Comparison of ENCODE assay signal across 15 cellular contexts in genomic region chr7:73463260-73463659, GRCh38. TPM values are rescaled to one million over a fixed set of nuclear protein-coding genes. Genes with fewer than 3 reads are reported as not detected.
DNase-seq lines count a peak whose midpoint lies in the region; ATAC-seq and TF ChIP-seq lines count a peak whose summit lies in the region.
"Had no signal": no experiment of that assay in that cellular context is flagged by ENCODE, and none has a peak within 500 bp of the region (broad histone marks: within the 10 kb centered on the region; RNA-seq: fewer than 3 reads in every experiment).

No MANE protein-coding gene starts in this region.

- POLR2A ChIA-PET in HEK293 (lab: Yijun Ruan, JAX) = interaction anchor here (0.7 kb wide), 1 partner anchor 126 kb away, joined by 4 read pairs; no protein-coding TSS in a partner anchor

- H3K4me3 ChIP-seq in HEK293 (ENCODE audit: low read depth, low read length) = no peak overlapping the region

- H3K18ac ChIP-seq in H9 (ENCODE audit: insufficient read length, low read depth, low read length) = no peak overlapping the region

- no peak overlapping the region for H2AFZ ChIP-seq in H9 (ENCODE audit: low read length)

- H2BK5ac ChIP-seq in H9 (ENCODE audit: insufficient read length, low read length) = no peak overlapping the region

- H3K9me3 ChIP-seq in HEK293 (ENCODE audit: control insufficient read depth, insufficient read depth, low read depth, low read length) (no peaks in the 10 kb centered on the region), H9 (ENCODE audit: control insufficient read depth, low read depth, low read length) (no peaks in the 10 kb centered on the region)

- peaks cover 97% of the 10 kb centered on the region for H3K36me3 Mint-ChIP-seq in activated T-cell treated with anti-CD3 and anti-CD28 coated beads, Interleukin-2, amount 50 U/mL, for 24 hours (ENCODE audit: low read depth)
- H3K36me3 Mint-ChIP-seq in glutamatergic neuron (ENCODE audit: unreplicated experiment) (no peaks in the 10 kb centered on the region), H9 (ENCODE audit: insufficient read depth in 1 of 3, low read depth in 3 of 3) (peaks cover 53 to 94% (median 93%) of the 10 kb centered on the region in 3 experiments; a peak in 6 of 7 replicates)

- H3K4me1 ChIP-seq in HEK293 (ENCODE audit: control insufficient read depth, insufficient read depth, low read length) (no peaks in the 10 kb centered on the region), H9 (ENCODE audit: insufficient read depth, low read length) (no peaks in the 10 kb centered on the region)

- H2BK120ac ChIP-seq in H9 (ENCODE audit: low read depth, low read length, poor library complexity, severe bottlenecking) = no peak overlapping the region

- no peak overlapping the region for H3K4me3 Mint-ChIP-seq in activated T-cell treated with anti-CD3 and anti-CD28 coated beads, Interleukin-2, amount 50 U/mL, for 24 hours
- H3K4me3 Mint-ChIP-seq in glutamatergic neuron (ENCODE audit: unreplicated experiment) (no peak overlapping the region), H9 (no peak overlapping the region)
- H3K4me3 Mint-ChIP-seq: CD4-positive, alpha-beta T cell had no signal

- H3K36me3 ChIP-seq in HEK293 (ENCODE audit: control insufficient read depth in 2 of 2, insufficient read depth in 1 of 2, low read length in 2 of 2) = peaks cover 83 to 99% of the 10 kb centered on the region in 2 experiments

- H3K79me2 ChIP-seq in H9 (ENCODE audit: insufficient read depth, low read length) = no peaks in the 10 kb centered on the region

- H3K27ac ChIP-seq in HEK293 (ENCODE audit: extremely low read depth, low read depth, low read length) (no peak overlapping the region), H9 (ENCODE audit: insufficient read length, low read depth, low read length) (no peak overlapping the region)

- no peak overlapping the region for H2BK15ac ChIP-seq in H9 (ENCODE audit: low read depth, low read length)

- no peak overlapping the region for H3K23ac ChIP-seq in H9 (ENCODE audit: insufficient read length, low read depth, low read length)

- no peaks in the 10 kb centered on the region for H3K9me3 Mint-ChIP-seq in activated T-cell treated with anti-CD3 and anti-CD28 coated beads, Interleukin-2, amount 50 U/mL, for 24 hours
- peaks cover 1% of the 10 kb centered on the region for H3K9me3 Mint-ChIP-seq in glutamatergic neuron (ENCODE audit: unreplicated experiment)
- H3K9me3 Mint-ChIP-seq in H9 = no peaks in the 10 kb centered on the region
- H3K9me3 Mint-ChIP-seq: CD4-positive, alpha-beta T cell had no signal

- H3K14ac ChIP-seq in H9 (ENCODE audit: insufficient read depth, low read length) = no peak overlapping the region

- WGBS in H9 (ENCODE audit: extremely low coverage, insufficient read length, low lambda C conversion rate) = no CpG with 5 or more reads among the region's 3 CpGs

- H2AK5ac ChIP-seq in H9 (ENCODE audit: insufficient read length, low read length) = no peak overlapping the region

- TF ChIP-seq CTCF in HEK293 (tag by site-specific recombination; IDR thresholded peaks at IDR 0.05) = no peak
- no peak for TF ChIP-seq CTCF in glutamatergic neuron (IDR thresholded peaks at IDR 0.05; ENCODE audit: partially characterized antibody, unreplicated experiment)
- no peak for TF ChIP-seq CTCF in H9 (conservative IDR thresholded peaks at IDR 0.05)

- H3K4ac ChIP-seq in H9 (ENCODE audit: low read depth, low read length) = no peak overlapping the region

- H4K91ac ChIP-seq in H9 (ENCODE audit: insufficient read length, low read depth, low read length) = no peak overlapping the region

- H3K9ac ChIP-seq in H9 (ENCODE audit: extremely low read depth, insufficient read length, low read length) = no peak overlapping the region

- no peak overlapping the region for H3T11ph ChIP-seq in H9 (ENCODE audit: low read length)

- H2BK12ac ChIP-seq in H9 (ENCODE audit: insufficient read length, low read depth, low read length) = no peak overlapping the region

- CTCF ChIA-PET in HEK293 (lab: Yijun Ruan, JAX) = interaction anchor here (2.5 kb wide), 1 partner anchor 11 kb away, joined by 18 read pairs; no protein-coding TSS in a partner anchor

- H3K27me3 Mint-ChIP-seq in activated T-cell treated with anti-CD3 and anti-CD28 coated beads, Interleukin-2, amount 50 U/mL, for 24 hours = no peaks in the 10 kb centered on the region
- H3K27me3 Mint-ChIP-seq in glutamatergic neuron (ENCODE audit: unreplicated experiment) = peaks cover 3% of the 10 kb centered on the region
- H3K27me3 Mint-ChIP-seq in H9 (ENCODE audit: low read depth) = no peaks in the 10 kb centered on the region
- H3K27me3 Mint-ChIP-seq: CD4-positive, alpha-beta T cell had no signal

- no peaks in the 10 kb centered on the region for H4K20me1 ChIP-seq in H9 (ENCODE audit: control insufficient read depth, insufficient read depth, insufficient read length)

- no peak for DNase-seq in activated T-cell treated with anti-CD3 and anti-CD28 coated beads, Interleukin-2, amount 50 U/mL, for 24 hours
- no peak for DNase-seq in activated T-cell treated with anti-CD3 and anti-CD28 coated beads, Interleukin-2, amount 50 U/mL, for 1 hour
- DNase-seq in glutamatergic neuron (no peak), H9 (no peak)
- DNase-seq: ACHN; C1 segment of cervical spinal cord; CD4-positive, alpha-beta T cell; DMS79; HCEC 1CT; IMR-90; KG1 had no signal

- no peak overlapping the region for H4K5ac ChIP-seq in H9 (ENCODE audit: insufficient read length, low read depth, low read length)

- H3K79me1 ChIP-seq in H9 (ENCODE audit: insufficient read depth, low read depth, low read length, poor library complexity, severe bottlenecking) = no peaks in the 10 kb centered on the region

- H3K27ac Mint-ChIP-seq in activated T-cell treated with anti-CD3 and anti-CD28 coated beads, Interleukin-2, amount 50 U/mL, for 24 hours = peak overlapping the region; percentile 65
- H3K27ac Mint-ChIP-seq in glutamatergic neuron (ENCODE audit: unreplicated experiment) (peak overlapping the region; percentile 33), H9 (no peak overlapping the region)
- H3K27ac Mint-ChIP-seq: CD4-positive, alpha-beta T cell had no signal

- H3K4me1 Mint-ChIP-seq in activated T-cell treated with anti-CD3 and anti-CD28 coated beads, Interleukin-2, amount 50 U/mL, for 24 hours (ENCODE audit: low read depth) = no peaks in the 10 kb centered on the region
- H3K4me1 Mint-ChIP-seq in glutamatergic neuron (ENCODE audit: low read depth, unreplicated experiment) (no peaks in the 10 kb centered on the region), H9 (no peaks in the 10 kb centered on the region)

- H3K56ac ChIP-seq in H9 (ENCODE audit: insufficient read length, low read depth, low read length) = no peak overlapping the region

- H3K23me2 ChIP-seq in H9 (ENCODE audit: insufficient read length, low read depth, low read length, poor library complexity, severe bottlenecking) = no peaks in the 10 kb centered on the region

- ATAC-seq in HG03039 (IDR thresholded peaks at IDR 0.05; ENCODE audit: unreplicated experiment) (no peak), GM18511 (IDR thresholded peaks at IDR 0.05; ENCODE audit: unreplicated experiment) (no peak)

- no peak overlapping the region for H3K4me2 ChIP-seq in H9 (ENCODE audit: insufficient read depth, insufficient read length, low read length)

- H3K27me3 ChIP-seq in H9 (ENCODE audit: insufficient read depth, low read length) = no peaks in the 10 kb centered on the region

- H2BK20ac ChIP-seq in H9 (ENCODE audit: low read depth, low read length, poor library complexity, severe bottlenecking) = no peak overlapping the region

- no peak overlapping the region for H4K8ac ChIP-seq in H9 (replicated peaks; ENCODE audit: insufficient read length, low read depth, low read length)

TF ChIP-seq in HEK293, 187 proteins besides CTCF, POLR2A, EP300 and RAD21:
- peak; percentile 71; the same call in 1 of the 2 replicates for TF ChIP-seq ZNF121 (tag by site-specific recombination; IDR thresholded peaks at IDR 0.05)
- no peak for TF ChIP-seq ZNF792 (tag by site-specific recombination; IDR thresholded peaks at IDR 0.05)
- TF ChIP-seq ZNF701 (tag by site-specific recombination; IDR thresholded peaks at IDR 0.05) = no peak

RNA-seq across cellular contexts. Expression of gene FZD9, which starts 29.7 kb away (rescaled TPM):
- total RNA-seq in glutamatergic neuron (ENCODE audit: unreplicated experiment) = 0.81 TPM
- total RNA-seq in H9 (2021) = 1.9 and 2.1 TPM in 2 replicates
- total RNA-seq: CD4-positive, alpha-beta T cell; G401 had no signal

RNA-seq across cellular contexts. Expression of gene BAZ1B, which starts 58.8 kb away (rescaled TPM):
- 108 TPM for total RNA-seq in glutamatergic neuron (ENCODE audit: unreplicated experiment)
- 95.7 and 96.4 TPM in 2 replicates for total RNA-seq in H9 (2021)

Comparison
In these comparisons a context has a peak if more than half of its experiments do, and no peak if none do; other contexts are left out.
1. H3K27ac Mint-ChIP-seq: peak in activated T-cell treated with anti-CD3 and anti-CD28 coated beads, Interleukin-2, amount 50 U/mL, for 24 hours (single experiment) and glutamatergic neuron (single experiment); none in H9 (0 of 3).